ENCODE assay signal across 8 cellular contexts in the genomic region with DNA sequence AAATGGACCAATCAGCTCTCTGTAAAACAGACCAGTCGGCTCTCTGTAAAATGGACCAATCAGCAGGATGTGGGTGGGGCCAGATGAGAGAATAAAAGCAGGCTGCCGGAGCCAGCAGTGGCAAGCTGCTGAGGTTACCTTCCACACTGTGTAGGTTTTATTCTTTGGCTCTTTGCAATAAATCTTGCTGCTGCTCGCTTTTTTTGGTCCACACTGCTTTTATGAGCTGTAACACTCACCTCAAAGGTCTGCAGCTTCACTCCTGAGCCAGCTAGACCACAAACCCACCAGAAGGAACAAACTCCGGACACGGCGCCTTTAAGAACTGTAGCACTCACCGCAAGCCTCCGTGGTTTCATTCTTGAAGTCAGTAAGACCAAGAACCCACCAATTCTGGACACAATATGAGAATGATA.
DNase-seq lines count a peak whose midpoint lies in the region; ATAC-seq and TF ChIP-seq lines count a peak whose summit lies in the region.
"Not testable (repeated sequence)": the region's sequence is repeated elsewhere in the genome, so short reads cannot be mapped to it uniquely, and the experiment has no call there.

No MANE protein-coding gene starts in this region.

- H3K27me3 ChIP-seq in CD8-positive, alpha-beta memory T cell (ENCODE audit: insufficient read depth, low read length, poor library complexity, severe bottlenecking); OCI-LY1 (ENCODE audit: insufficient read depth, low read length): not testable (repeated sequence)

- not testable (repeated sequence) for H3K36me3 Mint-ChIP-seq in CD8-positive, alpha-beta memory T cell; activated CD8-positive, alpha-beta T cell treated with anti-CD3 and anti-CD28 coated beads for 36 hours (ENCODE audit: low read depth); activated naive CD4-positive, alpha-beta T cell treated with anti-CD3 and anti-CD28 coated beads, Interleukin-2, amount 50 U/mL, for 24 hours; naive thymus-derived CD8-positive, alpha-beta T cell

- H3K9me3 ChIP-seq in CD8-positive, alpha-beta memory T cell (ENCODE audit: low read length); OCI-LY1 (ENCODE audit: low read length): not testable (repeated sequence)

- peak overlapping the region; percentile 62 for H3K4me3 ChIP-seq in CD8-positive, alpha-beta memory T cell (ENCODE audit: low read length)
- peak overlapping the region; percentile 28 for H3K4me3 ChIP-seq in OCI-LY1 (ENCODE audit: low read depth, low read length, poor library complexity, severe bottlenecking)

- not testable (repeated sequence) for H3K27me3 Mint-ChIP-seq in CD8-positive, alpha-beta memory T cell; activated CD8-positive, alpha-beta T cell treated with anti-CD3 and anti-CD28 coated beads for 36 hours; activated naive CD4-positive, alpha-beta T cell treated with anti-CD3 and anti-CD28 coated beads, Interleukin-2, amount 50 U/mL, for 24 hours; naive thymus-derived CD8-positive, alpha-beta T cell

- H3K9ac ChIP-seq in OCI-LY1 (ENCODE audit: low read length), result peak overlapping the region; percentile 26

- intact Hi-C loops in activated CD8-positive, alpha-beta T cell treated with anti-CD3 and anti-CD28 coated beads for 36 hours (cut with micrococcal nuclease), result not testable (repeated sequence)

- H3K9me3 Mint-ChIP-seq in CD8-positive, alpha-beta memory T cell; activated CD8-positive, alpha-beta T cell treated with anti-CD3 and anti-CD28 coated beads for 36 hours; activated naive CD4-positive, alpha-beta T cell treated with anti-CD3 and anti-CD28 coated beads, Interleukin-2, amount 50 U/mL, for 24 hours: not testable (repeated sequence)
- H3K9me3 Mint-ChIP-seq in naive thymus-derived CD8-positive, alpha-beta T cell, result peaks cover 0 to 11% (median 0%) of the 10 kb centered on the region in 9 donors

- not testable (repeated sequence) for H3K36me3 ChIP-seq in CD8-positive, alpha-beta memory T cell (ENCODE audit: insufficient read depth, low read length); OCI-LY1 (ENCODE audit: insufficient read depth, low read length)

- H3K9me2 ChIP-seq in OCI-LY1 (ENCODE audit: low read depth, low read length), result not testable (repeated sequence)

- CTCF ChIA-PET in CD8-positive, alpha-beta memory T cell (lab: Charles Lee), result interaction anchor here (1.0 to 2.8 kb wide), 2 partner anchors 10 to 16 kb away, joined by 3 to 10 read pairs; no protein-coding TSS in a partner anchor
- CTCF ChIA-PET in activated CD8-positive, alpha-beta T cell treated with anti-CD3 and anti-CD28 coated beads for 36 hours (lab: Charles Lee), result interaction anchor here (0.8 to 0.9 kb wide), 2 partner anchors 11 to 28 kb away, joined by 3 read pairs; no protein-coding TSS in a partner anchor

- H3F3A ChIP-seq in OCI-LY1 (ENCODE audit: insufficient read depth, low read length), result not testable (repeated sequence)

- not testable (repeated sequence) for TF ChIP-seq CTCF in OCI-LY1 (IDR thresholded peaks at IDR 0.05; ENCODE audit: low read length); activated CD8-positive, alpha-beta T cell treated with anti-CD3 and anti-CD28 coated beads for 36 hours (IDR thresholded peaks at IDR 0.05)

- DNase-seq in CD8-positive, alpha-beta memory T cell, result peak in 4 of 5 donors; percentile 27 to 66 (median 44)
- peak; percentile 87 for DNase-seq in activated CD8-positive, alpha-beta T cell treated with anti-CD3 and anti-CD28 coated beads for 36 hours
- peak in 7 of 10 donors; percentile 15 to 62 (median 53) for DNase-seq in naive thymus-derived CD8-positive, alpha-beta T cell
- DNase-seq in stimulated activated naive CD4-positive, alpha-beta T cell (lab: John Stamatoyannopoulos, UW), result peak in 4 of 6 experiments; percentile 14 to 54 (median 32)

- H3K4me1 Mint-ChIP-seq in CD8-positive, alpha-beta memory T cell, result peaks cover 14 to 33% (median 21%) of the 10 kb centered on the region in 3 donors
- peaks cover 49% of the 10 kb centered on the region for H3K4me1 Mint-ChIP-seq in activated CD8-positive, alpha-beta T cell treated with anti-CD3 and anti-CD28 coated beads for 36 hours (ENCODE audit: low read depth)
- H3K4me1 Mint-ChIP-seq in activated naive CD4-positive, alpha-beta T cell treated with anti-CD3 and anti-CD28 coated beads, Interleukin-2, amount 50 U/mL, for 24 hours, result peaks cover 64% of the 10 kb centered on the region
- H3K4me1 Mint-ChIP-seq in naive thymus-derived CD8-positive, alpha-beta T cell, result peaks cover 21 to 65% (median 63%) of the 10 kb centered on the region in 4 donors

- H3K27ac ChIP-seq in CD8-positive, alpha-beta memory T cell (ENCODE audit: low read depth, low read length), result not testable (repeated sequence)
- H3K27ac ChIP-seq in OCI-LY1 (ENCODE audit: low read depth, low read length, poor library complexity, severe bottlenecking), result peak overlapping the region; percentile 65

- H3K4me3 Mint-ChIP-seq in CD8-positive, alpha-beta memory T cell, result peak overlapping the region; percentile 82 to 97 (median 90)
- H3K4me3 Mint-ChIP-seq in activated CD8-positive, alpha-beta T cell treated with anti-CD3 and anti-CD28 coated beads for 36 hours, result peak overlapping the region; percentile 75
- peak overlapping the region; percentile 84 for H3K4me3 Mint-ChIP-seq in activated naive CD4-positive, alpha-beta T cell treated with anti-CD3 and anti-CD28 coated beads, Interleukin-2, amount 50 U/mL, for 24 hours
- H3K4me3 Mint-ChIP-seq in naive thymus-derived CD8-positive, alpha-beta T cell, result peak overlapping the region; percentile 81 to 91 (median 85)

- POLR2A ChIA-PET in CD8-positive, alpha-beta memory T cell (lab: Charles Lee), result interaction anchor here (0.6 to 1.9 kb wide), 6 partner anchors 10 to 71 kb away, joined by 3 to 7 read pairs (median 6); a partner anchor contains a TSS
- POLR2A ChIA-PET in activated CD8-positive, alpha-beta T cell treated with anti-CD3 and anti-CD28 coated beads for 36 hours (lab: Charles Lee), result interaction anchor here (1.0 kb wide), 1 partner anchor 91 kb away, joined by 3 read pairs; no protein-coding TSS in a partner anchor
- POLR2A ChIA-PET in naive thymus-derived CD8-positive, alpha-beta T cell (lab: Charles Lee), result interaction anchor here (0.7 to 4.5 kb wide), 14 partner anchors 8 to 185 kb away, joined by 3 to 48 read pairs (median 4); a partner anchor contains a TSS

- ATAC-seq in GM19324 (IDR thresholded peaks at IDR 0.05; ENCODE audit: low FRiP score, unreplicated experiment), result peak; percentile 33
- ATAC-seq in HG02938 (IDR thresholded peaks at IDR 0.05; ENCODE audit: unreplicated experiment), result peak; percentile 29
- ATAC-seq in activated CD8-positive, alpha-beta T cell treated with anti-CD3 and anti-CD28 coated beads for 36 hours, result peak; percentile 74
- ATAC-seq in naive thymus-derived CD8-positive, alpha-beta T cell, result peak; percentile 45 to 62

- peaks cover 15% of the 10 kb centered on the region for H3K4me1 ChIP-seq in CD8-positive, alpha-beta memory T cell (ENCODE audit: insufficient read depth, low read length)
- H3K4me1 ChIP-seq in OCI-LY1 (ENCODE audit: insufficient read depth, low read length, severe bottlenecking), result peaks cover 66% of the 10 kb centered on the region

- not testable (repeated sequence) for H2AFZ ChIP-seq in OCI-LY1 (ENCODE audit: low read length)

- H4K20me1 ChIP-seq in OCI-LY1 (ENCODE audit: insufficient read depth, low read length), result not testable (repeated sequence)

- H3K27ac Mint-ChIP-seq in CD8-positive, alpha-beta memory T cell, result peak overlapping the region; percentile 55 to 96 (median 79)
- peak overlapping the region; percentile 71 for H3K27ac Mint-ChIP-seq in activated CD8-positive, alpha-beta T cell treated with anti-CD3 and anti-CD28 coated beads for 36 hours
- H3K27ac Mint-ChIP-seq in activated naive CD4-positive, alpha-beta T cell treated with anti-CD3 and anti-CD28 coated beads, Interleukin-2, amount 50 U/mL, for 24 hours, result peak overlapping the region; percentile 51
- H3K27ac Mint-ChIP-seq in naive thymus-derived CD8-positive, alpha-beta T cell, result peak overlapping the region; percentile 57 to 95 (median 92)

- peak overlapping the region; percentile 41 for H3K4me2 ChIP-seq in OCI-LY1 (ENCODE audit: low read length)

- H3K79me2 ChIP-seq in OCI-LY1 (ENCODE audit: insufficient read depth, low read length), result not testable (repeated sequence)

Comparison
In these comparisons a context has a peak if more than half of its experiments do, and no peak if none do; other contexts are left out.
1. DNase-seq: peak in every context shown above with its lines; median percentile 87 in activated CD8-positive, alpha-beta T cell treated with anti-CD3 and anti-CD28 coated beads for 36 hours; 53 in naive thymus-derived CD8-positive, alpha-beta T cell; 44 in CD8-positive, alpha-beta memory T cell; 32 in stimulated activated naive CD4-positive, alpha-beta T cell.